Comparison of ENCODE assay signal across 35 cellular contexts in the genomic region with DNA sequence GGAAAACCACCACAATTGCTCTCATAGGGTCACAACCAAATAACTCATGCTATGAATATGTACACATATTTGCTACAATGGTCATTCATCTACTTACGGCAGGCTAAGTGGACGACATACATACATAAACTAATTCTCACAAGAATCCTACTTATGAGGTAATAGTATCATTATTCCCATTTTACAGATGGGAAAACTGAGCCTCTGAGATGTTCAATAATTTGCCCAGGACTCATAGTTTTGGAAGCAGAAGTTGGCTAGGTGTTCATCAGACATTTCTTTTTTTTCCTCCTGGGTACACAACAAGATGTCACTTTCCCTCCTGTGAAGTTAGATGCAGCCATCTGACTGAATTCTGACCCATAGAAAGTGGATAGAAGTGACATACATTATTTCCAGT.
"Had no signal": no experiment of that assay in that cellular context is flagged by ENCODE, and none has a peak within 500 bp of the region (broad histone marks: within the 10 kb centered on the region; RNA-seq: fewer than 3 reads in every experiment).

No MANE protein-coding gene starts in this region.

- H3K27ac Mint-ChIP-seq: activated B cell treated with CpG ODN at 0.5 μM for 24 hours; activated CD8-positive, alpha-beta T cell treated with anti-CD3 and anti-CD28 coated beads for 36 hours; activated naive CD8-positive, alpha-beta T cell; activated T-helper 17 cell treated with anti-CD3 and anti-CD28 coated beads, Interleukin-2, amount 50 U/mL, for 72 hours; dendritic cell treated with granulocyte-macrophage colony-stimulating factor and Interleukin-4, amounts not matched to agents 40 ng/mL and 50 ng/mL, for 4 days; T-cell; T-helper 17 cell; T-helper 2 cell treated with Interferon-gamma antibody and Interleukin-4, amounts not matched to agents 5 μg/mL and 100 μg/mL, for 36 hours had no signal

- H3K4me3 ChIP-seq: breast epithelium, cardiac muscle cell, coronary artery, dorsolateral prefrontal cortex, esophagus muscularis mucosa, gastrocnemius medialis, heart left ventricle had no signal

- H3K4me1 ChIP-seq: foreskin keratinocyte had no signal

- H3K27me3 Mint-ChIP-seq: activated T-helper 17 cell treated with anti-CD3 and anti-CD28 coated beads, Interleukin-2, amount 50 U/mL, for 72 hours had no signal

- H3K36me3 Mint-ChIP-seq: activated naive CD8-positive, alpha-beta T cell; brain; T-cell had no signal

- H3K4me3 Mint-ChIP-seq: activated B cell treated with CpG ODN at 0.5 μM for 24 hours; activated CD8-positive, alpha-beta T cell treated with anti-CD3 and anti-CD28 coated beads for 36 hours; activated naive CD8-positive, alpha-beta T cell; activated T-cell treated with anti-CD3 and anti-CD28 coated beads, Interleukin-2, amount 50 U/mL, for 4 hours; activated T-helper 17 cell treated with anti-CD3 and anti-CD28 coated beads, Interleukin-2, amount 50 U/mL, for 72 hours; brain; dendritic cell treated with granulocyte-macrophage colony-stimulating factor and Interleukin-4, amounts not matched to agents 40 ng/mL and 50 ng/mL, for 4 days; T-cell; T-helper 17 cell; T-helper 2 cell treated with Interferon-gamma antibody and Interleukin-4, amounts not matched to agents 5 μg/mL and 100 μg/mL, for 36 hours had no signal

- H3K36me3 ChIP-seq: breast epithelium, cardiac muscle cell, esophagus muscularis mucosa, gastrocnemius medialis, heart left ventricle, WERI-Rb-1 had no signal

- DNase-seq: activated B cell treated with CpG ODN at 0.5 μM for 24 hours; activated CD4-positive, alpha-beta T cell treated with anti-CD3 and anti-CD28 coated beads for 48 hours; activated CD4-positive, alpha-beta T cell treated with anti-CD3 and anti-CD28 coated beads, Interleukin-2, amount 50 U/mL, for 1 hour; activated CD4-positive, alpha-beta T cell treated with anti-CD3 and anti-CD28 coated beads, Interleukin-2, amount 50 U/mL, for 48 hours; activated CD8-positive, alpha-beta memory T cell treated with anti-CD3 and anti-CD28 coated beads for 24 hours; activated CD8-positive, alpha-beta T cell treated with anti-CD3 and anti-CD28 coated beads for 36 hours; activated effector memory CD4-positive, alpha-beta T cell treated with Interleukin-2 at 50 U/mL for 16 hours; activated gamma-delta T cell treated with Interleukin-2 at 50 U/mL for 16 hours; activated naive CD4-positive, alpha-beta T cell treated with anti-CD3 and anti-CD28 coated beads, Interleukin-2, amount 50 U/mL, for 16 hours; activated naive CD4-positive, alpha-beta T cell treated with Interleukin-2 at 50 U/mL for 16 hours; activated T-cell treated with anti-CD3 and anti-CD28 coated beads, Interleukin-2, amount 50 U/mL, for 4 hours; amygdala; aorta; central memory CD4-positive, alpha-beta T cell; cerebellar nuclear complex; dorsolateral prefrontal cortex; effector memory CD4-positive, alpha-beta T cell; foreskin keratinocyte; gastrocnemius medialis; glutamatergic neuron; heart left ventricle; T-cell; T-helper 17 cell; T1000; WERI-Rb-1 had no signal

- H3K9me3 ChIP-seq: breast epithelium, esophagus muscularis mucosa, gastrocnemius medialis, heart left ventricle had no signal

- H3K9me3 Mint-ChIP-seq: activated B cell treated with CpG ODN at 0.5 μM for 24 hours; activated CD8-positive, alpha-beta T cell treated with anti-CD3 and anti-CD28 coated beads for 36 hours; activated T-cell treated with anti-CD3 and anti-CD28 coated beads, Interleukin-2, amount 50 U/mL, for 4 hours; activated T-helper 17 cell treated with anti-CD3 and anti-CD28 coated beads, Interleukin-2, amount 50 U/mL, for 72 hours; dendritic cell treated with granulocyte-macrophage colony-stimulating factor and Interleukin-4, amounts not matched to agents 40 ng/mL and 50 ng/mL, for 4 days; T-cell; T-helper 2 cell treated with Interferon-gamma antibody and Interleukin-4, amounts not matched to agents 5 μg/mL and 100 μg/mL, for 36 hours had no signal

- H3K27me3 ChIP-seq: breast epithelium, cardiac muscle cell, dorsolateral prefrontal cortex, esophagus muscularis mucosa, gastrocnemius medialis, heart left ventricle had no signal

- H3K27ac ChIP-seq: cardiac muscle cell, dorsolateral prefrontal cortex, esophagus muscularis mucosa, foreskin keratinocyte, gastrocnemius medialis, heart left ventricle, WERI-Rb-1 had no signal

- ATAC-seq: activated CD4-positive, CD25-positive, alpha-beta regulatory T cell treated with anti-CD3 and anti-CD28 coated beads, Interleukin-2, amount 50 U/mL, for 24 hours; activated CD8-positive, alpha-beta T cell treated with anti-CD3 and anti-CD28 coated beads for 36 hours; activated T-cell treated with anti-CD3 and anti-CD28 coated beads, Interleukin-2, amount 50 U/mL, for 4 hours; activated T-helper 17 cell treated with anti-CD3 and anti-CD28 coated beads, Interleukin-2, amount 50 U/mL, for 72 hours; foreskin keratinocyte; gastrocnemius medialis; heart left ventricle; T-cell; T-helper 17 cell had no signal
